Comparison of ENCODE assay signal across 26 cellular contexts in the genomic region with DNA sequence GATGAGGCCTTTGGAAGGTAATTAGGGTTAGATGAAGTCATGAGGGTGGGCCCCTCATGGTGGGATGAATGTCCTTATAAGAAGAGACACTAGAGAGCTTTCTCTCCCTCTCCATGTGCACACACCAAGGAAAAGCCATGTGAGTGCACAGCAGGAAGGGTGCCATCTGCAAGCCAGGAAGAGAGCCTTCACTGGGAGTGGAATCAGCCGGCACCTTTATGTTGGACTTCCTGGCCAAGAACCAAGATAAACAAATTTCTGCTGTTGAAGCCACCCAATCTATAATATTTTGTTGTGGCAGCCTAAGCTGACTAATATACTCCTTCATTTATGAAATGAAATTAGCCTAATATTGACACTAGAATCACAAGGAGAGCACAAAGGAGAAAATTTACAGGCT. TPM values are rescaled to one million over a fixed set of nuclear protein-coding genes. Genes with fewer than 3 reads are reported as not detected.
DNase-seq lines count a peak whose midpoint lies in the region; ATAC-seq, FAIRE-seq and TF ChIP-seq lines count a peak whose summit lies in the region.
"Had no signal": no experiment of that assay in that cellular context is flagged by ENCODE, and none has a peak within 500 bp of the region (broad histone marks: within the 10 kb centered on the region; RNA-seq: fewer than 3 reads in every experiment).

No MANE protein-coding gene starts in this region.

- H3K27me3 ChIP-seq in K562 (ENCODE audit: control insufficient read depth in 2 of 2, insufficient read depth in 2 of 2, low read length in 2 of 2) = peaks cover 0 to 9% of the 10 kb centered on the region in 2 experiments; a peak in 3 of 5 replicates
- H3K27me3 ChIP-seq: neutrophil, testis, vagina had no signal

- H3K9me3 ChIP-seq in HEK293 (ENCODE audit: control insufficient read depth, insufficient read depth, low read depth, low read length) (no peaks in the 10 kb centered on the region), K562 (replicated peaks; ENCODE audit: control insufficient read depth, insufficient read depth, low read depth, low read length) (no peaks in the 10 kb centered on the region)
- H3K9me3 ChIP-seq: neutrophil, psoas muscle, testis, vagina had no signal

- no peak for TF ChIP-seq POLR2A in K562 (conservative IDR thresholded peaks at IDR 0.05)

- H4K20me1 ChIP-seq in K562 (replicated peaks; ENCODE audit: control insufficient read depth, insufficient read depth, low read length) = no peaks in the 10 kb centered on the region

- H3K27ac ChIP-seq in HEK293 (ENCODE audit: extremely low read depth, low read depth, low read length) (no peak overlapping the region), K562 (ENCODE audit: extremely low read depth, low read depth, low read length) (no peak overlapping the region)
- H3K27ac ChIP-seq: neutrophil, psoas muscle, testis, vagina had no signal

- TF ChIP-seq RAD21 in K562 (CRISPR knock-in tag; conservative IDR thresholded peaks at IDR 0.05 in 1 of 2, IDR thresholded peaks at IDR 0.05 in 1 of 2) = no peak

- CTCF ChIA-PET in HEK293 (lab: Yijun Ruan, JAX) = interaction anchor here (0.9 to 1.7 kb wide), 2 partner anchors 9 to 22 kb away, joined by 3 to 7 read pairs; no protein-coding TSS in a partner anchor
- CTCF ChIA-PET in K562 (lab: Yijun Ruan, JAX; ENCODE audit: low intra/inter-chr PET ratio) = no interaction called here

- WGBS in K562 (ENCODE audit: insufficient coverage, low coverage, missing lambda C conversion rate) = 0% methylated on average over 1 of the region's 1 CpG

- POLR2A ChIA-PET in HEK293 (lab: Yijun Ruan, JAX) (no interaction called here), K562 (lab: Yijun Ruan, JAX) (no interaction called here)

- FAIRE-seq in K562 (lab: Jason Lieb, UNC) = no peak
- FAIRE-seq: GM12878 had no signal

- H3K4me3 ChIP-seq in HEK293 (ENCODE audit: low read depth, low read length) = no peak overlapping the region
- H3K4me3 ChIP-seq in K562 = no peak overlapping the region
- H3K4me3 ChIP-seq: GM12878, psoas muscle, testis, vagina had no signal

- no peak for TF ChIP-seq CTCF in HEK293 (tag by site-specific recombination; IDR thresholded peaks at IDR 0.05)
- TF ChIP-seq CTCF in K562 (IDR thresholded peaks at IDR 0.05 in 2 of 3, conservative IDR thresholded peaks at IDR 0.05 in 1 of 3; ENCODE audit: insufficient read depth in 2 of 3, low read depth in 1 of 3, low read length in 3 of 3) = no peak

- no peak overlapping the region for H3K9ac ChIP-seq in K562 (ENCODE audit: insufficient read depth in 1 of 2, low read depth in 2 of 2, low read length in 2 of 2)

- H3K4me1 ChIP-seq in HEK293 (ENCODE audit: control insufficient read depth, insufficient read depth, low read length) = no peaks in the 10 kb centered on the region
- H3K4me1 ChIP-seq in K562 (replicated peaks in 1 of 2; ENCODE audit: control insufficient read depth in 2 of 2, insufficient read depth in 2 of 2, low read length in 2 of 2) = no peaks in the 10 kb centered on the region
- H3K4me1 ChIP-seq: psoas muscle, testis, vagina had no signal

- H3K9me1 ChIP-seq in K562 (ENCODE audit: control insufficient read depth, insufficient read depth, low read length) = no peaks in the 10 kb centered on the region

- H2AFZ ChIP-seq in K562 (ENCODE audit: low read depth, low read length) = no peak overlapping the region

- DNase-seq in DMS153 (lab: John Stamatoyannopoulos, UW) (peak; percentile 67), NCI-H2196 treated with DMSO at 0.1 percent for 48 hours (lab: John Stamatoyannopoulos, UW; ENCODE audit: unreplicated experiment) (peak; percentile 19), K562 (ENCODE audit: extremely low read depth in 1 of 4, low spot score in 3 of 4) (no peak), cerebellar nuclear complex (lab: John Stamatoyannopoulos, UW) (no peak), NCI-H226 (no peak)
- DNase-seq: activated CD4-positive, CD25-positive, alpha-beta regulatory T cell; activated CD8-positive, alpha-beta T cell treated with anti-CD3 and anti-CD28 coated beads, Interleukin-2, amount 10 ng/mL, durations not matched to agents 7 days and 5 days; activated naive CD4-positive, alpha-beta T cell treated with anti-CD3 and anti-CD28 coated beads for 36 hours; amygdala; CD4-positive, CD25-positive, alpha-beta regulatory T cell; dermis blood vessel endothelial cell; DND-41; KG1; mammary epithelial cell; psoas muscle; stimulated activated CD4-positive, alpha-beta T cell treated with anti-CD3 and anti-CD28 coated beads, Interleukin-2, amount 100 ng/mL, for 24 hours; testis had no signal

- no TSS peak for BruUV-seq in K562 (replicated peaks; lab: Mats Ljungman, UMichigan)

- in situ Hi-C loops in K562 (cut with MboI) = no loop called here

- no peak for TF ChIP-seq EP300 in K562 (IDR thresholded peaks at IDR 0.05; ENCODE audit: low read length)

- ATAC-seq in K562 (no peak), HG02678 (IDR thresholded peaks at IDR 0.05; ENCODE audit: unreplicated experiment) (no peak)
- ATAC-seq: activated CD8-positive, alpha-beta T cell treated with anti-CD3 and anti-CD28 coated beads, Interleukin-2, amount 10 ng/mL, durations not matched to agents 7 days and 5 days; GM12878; HCT116; psoas muscle; SK-N-SH treated with all-trans-retinoic acid at 6 μM for 48 hours; stimulated activated memory B cell treated with anti-CD40 and anti-IgM and Interleukin-4, amounts not matched to agents 10 μg/mL and 1 μg/mL and 100 μg/mL, for 72 hours had no signal

- no peaks in the 10 kb centered on the region for H3K79me2 ChIP-seq in K562 (ENCODE audit: control insufficient read depth, insufficient read depth, low read length)

- intact Hi-C loops in K562 (cut with micrococcal nuclease) = no loop called here

- H3K4me2 ChIP-seq in K562 (ENCODE audit: insufficient read depth, low read length) = no peak overlapping the region

- no peaks in the 10 kb centered on the region for H3K36me3 ChIP-seq in HEK293 (ENCODE audit: control insufficient read depth in 2 of 2, insufficient read depth in 1 of 2, low read length in 2 of 2)
- H3K36me3 ChIP-seq in K562 (ENCODE audit: control insufficient read depth, insufficient read depth, low read length) = no peaks in the 10 kb centered on the region
- H3K36me3 ChIP-seq: neutrophil, vagina had no signal

TF ChIP-seq in HEK293, 187 proteins besides CTCF, POLR2A, EP300 and RAD21 (continues in another document):
- TF ChIP-seq ZNF433 (tag by site-specific recombination; IDR thresholded peaks at IDR 0.05; ENCODE audit: low read depth) (no peak), ZNF423 (tag by site-specific recombination; IDR thresholded peaks at IDR 0.05) (no peak), ZNF311 (tag by site-specific recombination; IDR thresholded peaks at IDR 0.05; ENCODE audit: borderline replicate concordance) (no peak)

TF ChIP-seq in K562, 482 proteins besides CTCF, POLR2A, EP300 and RAD21:
- TF ChIP-seq CBX8 (IDR thresholded peaks at IDR 0.05; ENCODE audit: borderline replicate concordance, extremely low read depth, low read depth, low read length, poor library complexity, severe bottlenecking) (peak; percentile 34), ZNF668 (CRISPR knock-in tag; IDR thresholded peaks at IDR 0.05) (no peak), BDP1 (IDR thresholded peaks at IDR 0.05; ENCODE audit: insufficient read depth, insufficient read length) (no peak)

RNA-seq across cellular contexts. Expression of gene PKP1, which starts 38.2 kb away (rescaled TPM):
- total RNA-seq in K562 (2011; cell fraction: chromatin; rRNA removed; ENCODE audit: low replicate concordance) = not detected in 2 replicates
- total RNA-seq in K562 (2011; cell fraction: nucleolus; rRNA removed) = not detected in 2 replicates
- not detected in 2 replicates for total RNA-seq in K562 (2011; cell fraction: nucleoplasm; rRNA removed)
- total RNA-seq in K562 (2014; rRNA removed) (not detected in 2 replicates), K562 (2014; rRNA removed; fragmentation: Illumina TruSeq; extraction: Trizol) (not detected in 2 replicates), K562 (2015; rRNA removed; fragmentation: Illumina TruSeq; extraction: Trizol) (not detected in 2 replicates), K562 (2021) (not detected in 2 replicates)
- polyA plus RNA-seq in K562 (2011; rRNA removed) (not detected in 2 replicates), K562 (2014; fragmentation: Illumina TruSeq; extraction: Trizol) (not detected in 2 replicates), K562 (2014; fragmentation: Nextera tagmentation; extraction: Ambion mirVana) (not detected), K562 (2014; rRNA removed) (not detected in 2 replicates)
- not detected in 2 replicates for polyA plus RNA-seq in K562 (2011; cell fraction: cytosol; rRNA removed)
- polyA plus RNA-seq in K562 (2011; cell fraction: nucleus; rRNA removed) = not detected in 2 replicates
- polyA plus RNA-seq in K562 (2012) = not detected in 2 replicates
- polyA minus RNA-seq in K562 (2011; rRNA and poly(A)+ RNA removed) = not detected in 2 replicates
- not detected in 2 replicates for polyA minus RNA-seq in K562 (2011; cell fraction: cytosol; rRNA and poly(A)+ RNA removed)
- polyA minus RNA-seq in K562 (2011; cell fraction: nucleus; rRNA and poly(A)+ RNA removed) = not detected in 2 replicates
- total RNA-seq: activated CD8-positive, alpha-beta T cell treated with anti-CD3 and anti-CD28 coated beads, Interleukin-2, amount 10 ng/mL, durations not matched to agents 7 days and 5 days; activated naive CD4-positive, alpha-beta T cell treated with anti-CD3 and anti-CD28 coated beads for 36 hours; CD4-positive, CD25-positive, alpha-beta regulatory T cell; GM12878; RPMI7951 had no signal
- polyA plus RNA-seq: CD4-positive, CD25-positive, alpha-beta regulatory T cell had no signal

RNA-seq across cellular contexts. Expression of gene IGFN1, which starts 54.5 kb away (rescaled TPM):
- 0.05 and 0.16 TPM in 2 replicates for total RNA-seq in K562 (2011; cell fraction: chromatin; rRNA removed; ENCODE audit: low replicate concordance)
- total RNA-seq in K562 (2011; cell fraction: nucleolus; rRNA removed) = not detected in 2 replicates
- not detected in 2 replicates for total RNA-seq in K562 (2011; cell fraction: nucleoplasm; rRNA removed)
- total RNA-seq in K562 (2014; rRNA removed) = not detected in 2 replicates
- total RNA-seq in K562 (2014; rRNA removed; fragmentation: Illumina TruSeq; extraction: Trizol) = not detected in 2 replicates
- not detected in 2 replicates for total RNA-seq in K562 (2015; rRNA removed; fragmentation: Illumina TruSeq; extraction: Trizol)
- not detected in 2 replicates for total RNA-seq in K562 (2021)
- not detected in 2 replicates for polyA plus RNA-seq in K562 (2011; rRNA removed)
- not detected in 2 replicates for polyA plus RNA-seq in K562 (2011; cell fraction: cytosol; rRNA removed)
- 0.06 TPM in 1 of 2 replicates, not detected in the other for polyA plus RNA-seq in K562 (2011; cell fraction: nucleus; rRNA removed)
- polyA plus RNA-seq in K562 (2012) = 0.03 and 0.17 TPM in 2 replicates
- polyA plus RNA-seq in K562 (2014; fragmentation: Illumina TruSeq; extraction: Trizol) = not detected in 2 replicates
- not detected for polyA plus RNA-seq in K562 (2014; fragmentation: Nextera tagmentation; extraction: Ambion mirVana)
- 0.04 TPM in 1 of 2 replicates, not detected in the other for polyA plus RNA-seq in K562 (2014; rRNA removed)
- polyA minus RNA-seq in K562 (2011; rRNA and poly(A)+ RNA removed) = not detected in 2 replicates
- polyA minus RNA-seq in K562 (2011; cell fraction: cytosol; rRNA and poly(A)+ RNA removed) = not detected in 2 replicates
- polyA minus RNA-seq in K562 (2011; cell fraction: nucleus; rRNA and poly(A)+ RNA removed) = 0.11 TPM in 1 of 2 replicates, not detected in the other
- total RNA-seq: activated CD8-positive, alpha-beta T cell treated with anti-CD3 and anti-CD28 coated beads, Interleukin-2, amount 10 ng/mL, durations not matched to agents 7 days and 5 days; activated naive CD4-positive, alpha-beta T cell treated with anti-CD3 and anti-CD28 coated beads for 36 hours; CD4-positive, CD25-positive, alpha-beta regulatory T cell; GM12878; vagina had no signal
- polyA plus RNA-seq: CD4-positive, CD25-positive, alpha-beta regulatory T cell; GM12878 had no signal

Comparison
In these comparisons a context has a peak if more than half of its experiments do, and no peak if none do; other contexts are left out.
1. DNase-seq: peak in DMS153 (single experiment) and NCI-H2196 treated with DMSO at 0.1 percent for 48 hours (single experiment); none in K562 (0 of 4), cerebellar nuclear complex (0 of 2) and NCI-H226 (single experiment).